28 cellular contexts compared by ENCODE assay signal in genomic region chr7:91185771-91186170, GRCh38.
"Had no signal": no experiment of that assay in that cellular context is flagged by ENCODE, and none has a peak within 500 bp of the region (broad histone marks: within the 10 kb centered on the region; RNA-seq: fewer than 3 reads in every experiment).

No MANE protein-coding gene starts in this region.

- H3K27me3 Mint-ChIP-seq: activated naive CD8-positive, alpha-beta T cell; brain; natural killer cell treated with Interleukin-12 subunit alpha and Interleukin-12 subunit beta and Interleukin-15 and Interleukin-18, amount 100 ng/mL, for 72 hours; stimulated activated naive B cell treated with anti-CD40 and anti-IgM and Interleukin-4, amounts not matched to agents 10 μg/mL and 1 μg/mL and 100 μg/mL, for 72 hours had no signal

- H3K27ac ChIP-seq: adrenal gland, ascending aorta, cardiac muscle cell, colonic mucosa, dorsolateral prefrontal cortex, left lung, lower lobe of right lung, right atrium auricular region, stomach, thyroid gland, upper lobe of left lung, vagina had no signal

- ATAC-seq: activated T-cell treated with anti-CD3 and anti-CD28 coated beads, Interleukin-2, amount 50 U/mL, for 72 hours; left lung; lower lobe of right lung; mucosa of descending colon; natural killer cell treated with Interleukin-12 subunit alpha and Interleukin-12 subunit beta and Interleukin-15 and Interleukin-18, amount 100 ng/mL, for 72 hours; stimulated activated naive B cell treated with anti-CD40 and anti-IgM and Interleukin-4, amounts not matched to agents 10 μg/mL and 1 μg/mL and 100 μg/mL, for 72 hours had no signal

- H3K4me3 Mint-ChIP-seq: activated naive CD8-positive, alpha-beta T cell; activated T-cell treated with anti-CD3 and anti-CD28 coated beads, Interleukin-2, amount 50 U/mL, for 72 hours; brain; natural killer cell treated with Interleukin-12 subunit alpha and Interleukin-12 subunit beta and Interleukin-15 and Interleukin-18, amount 100 ng/mL, for 72 hours; stimulated activated naive B cell treated with anti-CD40 and anti-IgM and Interleukin-4, amounts not matched to agents 10 μg/mL and 1 μg/mL and 100 μg/mL, for 72 hours had no signal

- H3K36me3 ChIP-seq: adrenal gland, ascending aorta, cardiac muscle cell, colonic mucosa, left lung, lower lobe of right lung, right atrium auricular region, stomach, thyroid gland, upper lobe of left lung, vagina had no signal

- H3K9me3 ChIP-seq: ascending aorta, colonic mucosa, left lung, lower lobe of right lung, mucosa of descending colon, right atrium auricular region, stomach, thyroid gland, upper lobe of left lung, vagina had no signal

- H3K27me3 ChIP-seq: adrenal gland, ascending aorta, cardiac muscle cell, colonic mucosa, dorsolateral prefrontal cortex, left lung, right atrium auricular region, stomach, thyroid gland, upper lobe of left lung, vagina had no signal

- DNase-seq: activated CD4-positive, alpha-beta T cell treated with anti-CD3 and anti-CD28 coated beads for 4 hours; activated CD4-positive, alpha-beta T cell treated with anti-CD3 and anti-CD28 coated beads, Interleukin-2, amount 50 U/mL, for 4 hours; activated CD4-positive, CD25-positive, alpha-beta regulatory T cell; activated naive CD4-positive, alpha-beta T cell treated with Interleukin-2 at 50 U/mL for 16 hours; activated T-cell treated with anti-CD3 and anti-CD28 coated beads for 4 hours; activated T-cell treated with anti-CD3 and anti-CD28 coated beads, Interleukin-2, amount 50 U/mL, for 72 hours; adrenal gland; cerebellar nuclear complex; colonic mucosa; dorsolateral prefrontal cortex; effector memory CD4-positive, alpha-beta T cell; erythroblast; left lung; lower lobe of right lung; mucosa of descending colon; stimulated activated CD4-positive, alpha-beta T cell treated with anti-CD3 and anti-CD28 coated beads, Interleukin-15, amount 100 ng/mL, for 24 hours; stimulated activated CD4-positive, alpha-beta T cell treated with anti-CD3 and anti-CD28 coated beads, Interleukin-2, amount 100 ng/mL, for 24 hours; stimulated activated naive B cell treated with anti-CD40 and anti-IgM and Interleukin-4, amounts not matched to agents 10 μg/mL and 1 μg/mL and 100 μg/mL, for 72 hours; stomach; thyroid gland; upper lobe of left lung had no signal

- H3K4me1 ChIP-seq: adrenal gland, ascending aorta, colonic mucosa, left lung, lower lobe of right lung, right atrium auricular region, stomach, thyroid gland, upper lobe of left lung had no signal

- H3K27ac Mint-ChIP-seq: activated naive CD8-positive, alpha-beta T cell; activated T-cell treated with anti-CD3 and anti-CD28 coated beads, Interleukin-2, amount 50 U/mL, for 72 hours; brain; natural killer cell treated with Interleukin-12 subunit alpha and Interleukin-12 subunit beta and Interleukin-15 and Interleukin-18, amount 100 ng/mL, for 72 hours; stimulated activated naive B cell treated with anti-CD40 and anti-IgM and Interleukin-4, amounts not matched to agents 10 μg/mL and 1 μg/mL and 100 μg/mL, for 72 hours had no signal

- H3K4me3 ChIP-seq: adrenal gland, ascending aorta, cardiac muscle cell, colonic mucosa, dorsolateral prefrontal cortex, left lung, lower lobe of right lung, mucosa of descending colon, right atrium auricular region, stomach, thyroid gland, upper lobe of left lung, vagina had no signal

- H3K36me3 Mint-ChIP-seq: activated naive CD8-positive, alpha-beta T cell; natural killer cell treated with Interleukin-12 subunit alpha and Interleukin-12 subunit beta and Interleukin-15 and Interleukin-18, amount 100 ng/mL, for 72 hours had no signal
